ENCODE assay signal across 7 cellular contexts in the genomic region with DNA sequence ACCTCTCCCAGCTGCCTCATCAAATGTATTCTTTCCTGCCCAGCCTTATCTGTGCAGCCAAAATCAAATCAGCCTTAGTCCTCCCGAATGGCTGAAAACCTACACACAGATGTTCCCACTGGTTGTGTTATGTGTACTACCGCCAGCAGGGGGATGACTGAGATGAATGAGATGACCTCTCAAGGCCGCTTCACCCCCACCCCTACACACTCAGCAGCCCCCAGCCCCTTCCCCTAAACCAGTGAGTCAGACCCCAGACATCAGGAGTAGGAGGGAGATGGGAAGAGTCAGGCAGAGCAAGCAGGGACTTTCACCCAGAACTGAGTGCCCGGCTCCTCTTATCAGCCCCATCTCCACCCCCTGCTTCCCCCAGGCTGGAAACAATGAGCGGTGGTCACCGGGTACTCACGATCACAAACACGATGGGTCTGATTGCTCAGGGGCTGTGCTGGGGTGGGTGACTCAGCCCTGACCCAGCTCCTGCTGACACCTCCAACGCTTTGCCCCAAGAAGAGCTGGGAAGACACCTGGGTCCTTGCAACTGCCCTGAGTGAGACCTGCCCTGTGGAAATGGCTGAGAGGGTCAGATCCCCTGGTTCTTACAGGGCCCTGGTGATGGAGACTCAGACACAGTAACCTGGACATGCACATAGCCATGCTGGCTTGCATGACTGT. TPM values are rescaled to one million over a fixed set of nuclear protein-coding genes. Genes with fewer than 3 reads are reported as not detected.
DNase-seq lines count a peak whose midpoint lies in the region; ATAC-seq and TF ChIP-seq lines count a peak whose summit lies in the region.

No MANE protein-coding gene starts in this region.

- peak; percentile 61 for DNase-seq in H9
- DNase-seq in T-helper 1 cell, result peak in 3 of 5 donors; percentile 28 to 74 (median 46)
- DNase-seq in mammary epithelial cell, result peak; percentile 33
- DNase-seq in nephron progenitor cell, result peak; percentile 48

- no peaks in the 10 kb centered on the region for H3K79me2 ChIP-seq in H9 (ENCODE audit: insufficient read depth, low read length)
- H3K79me2 ChIP-seq in mammary epithelial cell (ENCODE audit: insufficient read depth, low read length), result no peaks in the 10 kb centered on the region

- H3T11ph ChIP-seq in H9 (ENCODE audit: low read length), result no peak overlapping the region

- no peaks in the 10 kb centered on the region for H3K79me1 ChIP-seq in H9 (ENCODE audit: insufficient read depth, low read depth, low read length, poor library complexity, severe bottlenecking)

- H3K27ac Mint-ChIP-seq in H9, result no peak overlapping the region
- H3K27ac Mint-ChIP-seq in nephron progenitor cell, result no peak overlapping the region

- no peak overlapping the region for H2BK120ac ChIP-seq in H9 (ENCODE audit: low read depth, low read length, poor library complexity, severe bottlenecking)

- H3K27ac ChIP-seq in H9 (ENCODE audit: insufficient read length, low read depth, low read length), result no peak overlapping the region
- no peak overlapping the region for H3K27ac ChIP-seq in mammary epithelial cell (ENCODE audit: insufficient read depth, low read depth, low read length)

- H3K27me3 ChIP-seq in H9 (ENCODE audit: insufficient read depth, low read length) (no peaks in the 10 kb centered on the region; the same call in 1 of the 2 replicates), mammary epithelial cell (ENCODE audit: insufficient read depth, low read length) (no peaks in the 10 kb centered on the region)

- no peaks in the 10 kb centered on the region; a peak in 1 of 7 replicates for H3K36me3 Mint-ChIP-seq in H9 (ENCODE audit: insufficient read depth in 1 of 3, low read depth in 3 of 3)
- no peaks in the 10 kb centered on the region for H3K36me3 Mint-ChIP-seq in nephron progenitor cell (ENCODE audit: low read depth)

- peaks cover 4 to 7% of the 10 kb centered on the region in 2 experiments; a peak in 3 of 4 replicates for H3K4me1 Mint-ChIP-seq in H9
- H3K4me1 Mint-ChIP-seq in nephron progenitor cell, result peaks cover 69% of the 10 kb centered on the region

- no peaks in the 10 kb centered on the region for H3K36me3 ChIP-seq in mammary epithelial cell (ENCODE audit: insufficient read depth, low read length)

- H3K23me2 ChIP-seq in H9 (ENCODE audit: insufficient read length, low read depth, low read length, poor library complexity, severe bottlenecking), result no peaks in the 10 kb centered on the region

- H2BK15ac ChIP-seq in H9 (ENCODE audit: low read depth, low read length), result no peak overlapping the region

- no peak overlapping the region for H3K4ac ChIP-seq in H9 (ENCODE audit: low read depth, low read length)

- no peak overlapping the region for H4K8ac ChIP-seq in H9 (replicated peaks; ENCODE audit: insufficient read length, low read depth, low read length)

- H3K27me3 Mint-ChIP-seq in H9 (ENCODE audit: low read depth) (peaks cover 14% of the 10 kb centered on the region), nephron progenitor cell (ENCODE audit: low read depth, poor library complexity) (peaks cover 15% of the 10 kb centered on the region)

- no peaks in the 10 kb centered on the region for H3K9me3 Mint-ChIP-seq in H9
- H3K9me3 Mint-ChIP-seq in nephron progenitor cell, result peaks cover 3% of the 10 kb centered on the region

- no peak overlapping the region for H2BK20ac ChIP-seq in H9 (ENCODE audit: low read depth, low read length, poor library complexity, severe bottlenecking)

- H3K4me2 ChIP-seq in H9 (ENCODE audit: insufficient read depth, insufficient read length, low read length) (no peak overlapping the region), mammary epithelial cell (ENCODE audit: insufficient read depth, low read depth, low read length) (no peak overlapping the region)

- H3K4me3 ChIP-seq in mammary epithelial cell (replicated peaks in 1 of 3; ENCODE audit: insufficient read depth in 1 of 3, low read depth in 2 of 3, low read length in 3 of 3), result no peak overlapping the region

- H2AFZ ChIP-seq in H9 (ENCODE audit: low read length) (no peak overlapping the region), mammary epithelial cell (ENCODE audit: low read depth, low read length) (no peak overlapping the region)

- no peak overlapping the region for H2BK5ac ChIP-seq in H9 (ENCODE audit: insufficient read length, low read length)

- peak; percentile 66 for TF ChIP-seq CTCF in H9 (conservative IDR thresholded peaks at IDR 0.05)
- peak; percentile 38 to 39 for TF ChIP-seq CTCF in mammary epithelial cell (conservative IDR thresholded peaks at IDR 0.05 in 1 of 2, IDR thresholded peaks at IDR 0.05 in 1 of 2; ENCODE audit: extremely low read depth in 1 of 2, insufficient read depth in 1 of 2, low read depth in 1 of 2, low read length in 2 of 2)
- TF ChIP-seq CTCF in nephron progenitor cell (IDR thresholded peaks at IDR 0.05), result no peak

- H3K4me3 Mint-ChIP-seq in H9, result no peak overlapping the region
- no peak overlapping the region for H3K4me3 Mint-ChIP-seq in nephron progenitor cell

- H4K20me1 ChIP-seq in H9 (ENCODE audit: control insufficient read depth, insufficient read depth, insufficient read length) (no peaks in the 10 kb centered on the region), mammary epithelial cell (ENCODE audit: insufficient read depth, low read length) (no peaks in the 10 kb centered on the region)

- H4K91ac ChIP-seq in H9 (ENCODE audit: insufficient read length, low read depth, low read length), result no peak overlapping the region

- in situ Hi-C loops in mammary epithelial cell (cut with MboI; ENCODE audit: low sequenced_read_pairs in 2 of 2), result no loop called here

- H3K23ac ChIP-seq in H9 (ENCODE audit: insufficient read length, low read depth, low read length), result no peak overlapping the region

- H4K5ac ChIP-seq in H9 (ENCODE audit: insufficient read length, low read depth, low read length), result no peak overlapping the region

- dilution Hi-C loops in mammary epithelial cell (cut with HindIII; ENCODE audit: low sequenced_read_pairs), result no loop called here

- H3K14ac ChIP-seq in H9 (ENCODE audit: insufficient read depth, low read length), result no peak overlapping the region

- no TSS peak for BruUV-seq in mammary epithelial cell (replicated peaks; lab: Mats Ljungman, UMichigan)

- H2AK5ac ChIP-seq in H9 (ENCODE audit: insufficient read length, low read length), result no peak overlapping the region

- no peak overlapping the region for H3K56ac ChIP-seq in H9 (ENCODE audit: insufficient read length, low read depth, low read length)

- CTCF ChIA-PET in mammary epithelial cell (lab: Charles Lee; ENCODE audit: low non-redundant PET), result no interaction called here

- no peak for ATAC-seq in HG03159 (IDR thresholded peaks at IDR 0.05; ENCODE audit: unreplicated experiment)
- no peak for ATAC-seq in HG02623 (IDR thresholded peaks at IDR 0.05; ENCODE audit: unreplicated experiment)
- ATAC-seq in GM21619 (IDR thresholded peaks at IDR 0.05; ENCODE audit: unreplicated experiment), result no peak

- WGBS in H9 (ENCODE audit: extremely low coverage, insufficient read length, low lambda C conversion rate), result no CpG with 5 or more reads among the region's 9 CpGs
- WGBS in mammary epithelial cell (ENCODE audit: low coverage, missing lambda C conversion rate), result 14% methylated on average over 2 of the region's 9 CpGs

- no peak overlapping the region for H2BK12ac ChIP-seq in H9 (ENCODE audit: insufficient read length, low read depth, low read length)

- intact Hi-C loops in mammary epithelial cell (cut with micrococcal nuclease), result loop anchor here (1.0 kb wide), 1 partner anchor 13 kb away; no protein-coding TSS in a partner anchor

- no peaks in the 10 kb centered on the region for H3K4me1 ChIP-seq in H9 (ENCODE audit: insufficient read depth, low read length)
- H3K4me1 ChIP-seq in mammary epithelial cell (ENCODE audit: insufficient read depth, low read length), result peaks cover 27% of the 10 kb centered on the region

- H3K9ac ChIP-seq in H9 (ENCODE audit: extremely low read depth, insufficient read length, low read length), result no peak overlapping the region
- H3K9ac ChIP-seq in mammary epithelial cell (ENCODE audit: insufficient read depth, low read length), result no peak overlapping the region

- no peaks in the 10 kb centered on the region for H3K9me3 ChIP-seq in H9 (ENCODE audit: control insufficient read depth, low read depth, low read length)
- no peaks in the 10 kb centered on the region for H3K9me3 ChIP-seq in mammary epithelial cell (replicated peaks; ENCODE audit: insufficient read depth, low read length)

- no peak overlapping the region for H3K18ac ChIP-seq in H9 (ENCODE audit: insufficient read length, low read depth, low read length)

RNA-seq across cellular contexts. Expression of a gene that starts 6.6 kb away (rescaled TPM):
- 0.24 and 0.26 TPM in 2 replicates for total RNA-seq in H9 (2021)
- under 1 TPM in 1 of 2 donors, not detected in 1; under 0.01 TPM for total RNA-seq in mammary epithelial cell
- polyA plus RNA-seq in mammary epithelial cell, result not detected
- not detected for polyA minus RNA-seq in mammary epithelial cell

RNA-seq across cellular contexts. Expression of a gene that starts 47.2 kb away (rescaled TPM):
- total RNA-seq in H9 (2021), result 0.11 and 0.31 TPM in 2 replicates
- total RNA-seq in mammary epithelial cell, result 10 to 100 TPM; 39.9 to 77.8 TPM
- polyA plus RNA-seq in mammary epithelial cell, result 26.5 TPM
- polyA minus RNA-seq in mammary epithelial cell, result 31.0 TPM

Comparison
In these comparisons a context has a peak if more than half of its experiments do, and no peak if none do; other contexts are left out.
1. RNA of a gene that starts 47.2 kb away (total RNA-seq): 39.9 to 77.8 TPM in mammary epithelial cell; 0.11 to 0.31 TPM in H9; every median in the first group is over 10 times any median in the second.
2. Peak in every context shown above with its lines, with median percentiles within 50 percentile points of each other: DNase-seq.